In the genomic region with DNA sequence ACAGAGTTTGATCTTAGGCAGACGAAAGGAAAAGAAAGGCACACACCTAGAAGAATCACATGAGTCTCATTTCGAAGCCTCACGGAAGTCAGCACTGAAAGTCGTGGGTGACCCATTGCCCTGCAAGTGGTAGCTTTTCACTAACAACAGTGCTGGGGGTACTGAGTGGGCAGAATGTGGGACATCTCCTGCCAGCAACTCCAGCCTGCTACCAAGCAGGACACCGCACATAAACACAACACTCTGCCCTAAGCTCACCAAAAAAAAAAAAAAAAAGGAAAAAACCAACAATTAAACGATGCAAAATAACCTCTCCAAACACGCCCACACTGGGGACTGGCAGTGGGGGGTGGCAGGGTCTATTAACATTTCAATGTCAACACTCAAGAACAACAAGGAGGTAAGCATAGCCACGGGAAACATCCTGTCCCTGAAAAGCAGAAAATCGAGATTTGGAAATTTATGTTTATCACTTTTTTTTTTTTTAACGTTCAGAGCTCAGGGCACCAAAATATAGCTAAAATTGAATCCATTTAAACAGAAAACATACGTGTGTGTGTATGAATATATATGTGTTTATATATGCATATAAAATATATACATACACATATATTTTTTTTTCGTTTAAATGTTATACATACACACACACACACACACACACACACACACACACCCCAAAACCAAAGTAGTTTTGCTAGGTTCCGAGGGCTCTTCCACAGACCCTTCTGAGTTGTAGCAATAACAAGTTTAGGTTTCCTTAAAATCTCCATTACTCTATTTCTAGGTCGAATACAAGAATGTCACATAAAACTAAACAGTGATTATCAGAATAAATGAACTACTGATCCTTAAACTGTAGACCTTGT, we compare ENCODE assay signal across 8 cellular contexts. TPM values are rescaled to one million over a fixed set of nuclear protein-coding genes. Genes with fewer than 3 reads are reported as not detected.
DNase-seq lines count a peak whose midpoint lies in the region; ATAC-seq lines count a peak whose summit lies in the region.

No MANE protein-coding gene starts in this region.

- H3K4me3 Mint-ChIP-seq in IgD-negative memory B cell: peak overlapping the region; percentile 93 to 97 (median 94)

- peaks cover 35 to 46% (median 45%) of the 10 kb centered on the region in 3 donors for H3K4me1 Mint-ChIP-seq in IgD-negative memory B cell

- no peaks in the 10 kb centered on the region for H3K27me3 Mint-ChIP-seq in IgD-negative memory B cell

- peak overlapping the region; percentile 96 to 99 (median 99) for H3K27ac Mint-ChIP-seq in IgD-negative memory B cell

- peaks cover 7% of the 10 kb centered on the region for H3K4me1 ChIP-seq in rectal smooth muscle tissue (ENCODE audit: control insufficient read depth, insufficient read depth, low read length)

- peak overlapping the region; percentile 98 for H3K27ac ChIP-seq in rectal smooth muscle tissue (ENCODE audit: low read depth, low read length)

- peak overlapping the region; percentile 81 for H3K4me3 ChIP-seq in rectal smooth muscle tissue (ENCODE audit: low read length)

- H3K9ac ChIP-seq in rectal smooth muscle tissue (ENCODE audit: low read length): peak overlapping the region; percentile 91

- H3K9me3 Mint-ChIP-seq in IgD-negative memory B cell: no peaks in the 10 kb centered on the region

- H3K36me3 ChIP-seq in rectal smooth muscle tissue (ENCODE audit: control insufficient read depth, insufficient read depth, low read length): no peaks in the 10 kb centered on the region

- ATAC-seq in HG03159 (IDR thresholded peaks at IDR 0.05; ENCODE audit: unreplicated experiment): no peak

- H3K36me3 Mint-ChIP-seq in IgD-negative memory B cell: peaks cover 1% of the 10 kb centered on the region

- no peaks in the 10 kb centered on the region for H3K27me3 ChIP-seq in rectal smooth muscle tissue (ENCODE audit: control insufficient read depth, insufficient read depth, low read length)

- DNase-seq in DMS53 (lab: John Stamatoyannopoulos, UW) (peak; percentile 49), DMS53 treated with DMSO at 0.1 percent for 48 hours (lab: John Stamatoyannopoulos, UW; ENCODE audit: unreplicated experiment) (no peak), globus pallidus (ENCODE audit: low spot score) (peak; percentile 11)
- DNase-seq in activated T-cell treated with anti-CD3 and anti-CD28 coated beads, Interleukin-2, amount 50 U/mL, for 48 hours: peak; percentile 38 to 54
- no peak for DNase-seq in activated CD4-positive, CD25-positive, alpha-beta regulatory T cell treated with anti-CD3 and anti-CD28 coated beads, Interleukin-2, amount 50 U/mL, for 72 hours

RNA-seq across cellular contexts. Expression of a gene that starts 2.1 kb away (rescaled TPM):
- 12.0 TPM for polyA plus RNA-seq in IgD-negative memory B cell

Comparison
In these comparisons a context has a peak if more than half of its experiments do, and no peak if none do; other contexts are left out.
1. DNase-seq: peak in DMS53 (single experiment), activated T-cell treated with anti-CD3 and anti-CD28 coated beads, Interleukin-2, amount 50 U/mL, for 48 hours (2 of 2) and globus pallidus (single experiment); none in DMS53 treated with DMSO at 0.1 percent for 48 hours (single experiment) and activated CD4-positive, CD25-positive, alpha-beta regulatory T cell treated with anti-CD3 and anti-CD28 coated beads, Interleukin-2, amount 50 U/mL, for 72 hours (single experiment).